Comparison of ENCODE assay signal across 7 cellular contexts in genomic region chr1:37532418-37533156, GRCh38. TPM values are rescaled to one million over a fixed set of nuclear protein-coding genes. Genes with fewer than 3 reads are reported as not detected.
A peak's percentile ranks its signal among the peaks of the same experiment; 100 is the strongest.
DNase-seq lines count a peak whose midpoint lies in the region; ATAC-seq, FAIRE-seq and TF ChIP-seq lines count a peak whose summit lies in the region.
"Not testable (repeated sequence)": the region's sequence is repeated elsewhere in the genome, so short reads cannot be mapped to it uniquely, and the experiment has no call there.
"Had no signal": no experiment of that assay in that cellular context is flagged by ENCODE, and none has a peak within 500 bp of the region (broad histone marks: within the 10 kb centered on the region; RNA-seq: fewer than 3 reads in every experiment).

No MANE protein-coding gene starts in this region.

- intact Hi-C loops in K562 (cut with micrococcal nuclease); right lobe of liver (cut with DNase I): not testable (repeated sequence)

- TF ChIP-seq POLR2A in K562 (conservative IDR thresholded peaks at IDR 0.05); right lobe of liver (IDR thresholded peaks at IDR 0.05): not testable (repeated sequence)

- CTCF ChIA-PET in K562 (lab: Yijun Ruan, JAX; ENCODE audit: low intra/inter-chr PET ratio), result not testable (repeated sequence)

- H3K79me2 ChIP-seq in K562 (ENCODE audit: control insufficient read depth, insufficient read depth, low read length), result not testable (repeated sequence)

- H4K20me1 ChIP-seq in K562 (replicated peaks; ENCODE audit: control insufficient read depth, insufficient read depth, low read length), result not testable (repeated sequence)

- H3K36me3 Mint-ChIP-seq in T-helper 17 cell (ENCODE audit: low read depth), result not testable (repeated sequence)
- peaks cover 27% of the 10 kb centered on the region for H3K36me3 Mint-ChIP-seq in effector memory CD8-positive, alpha-beta T cell (ENCODE audit: insufficient read depth)

- not testable (repeated sequence) for H3K4me3 ChIP-seq in K562, right lobe of liver

- ATAC-seq in T-helper 17 cell; effector memory CD8-positive, alpha-beta T cell (replicated peaks): not testable (repeated sequence)
- ATAC-seq in K562 (peak; percentile 57), left lobe of liver (peak; percentile 62), right lobe of liver (peak; percentile 21 to 65 (median 53))

- H3K4me1 Mint-ChIP-seq in T-helper 17 cell; effector memory CD8-positive, alpha-beta T cell (ENCODE audit: low read depth in 2 of 2): not testable (repeated sequence)

- TF ChIP-seq EP300 in K562 (IDR thresholded peaks at IDR 0.05; ENCODE audit: low read length), result not testable (repeated sequence)

- not testable (repeated sequence) for H3K9me3 Mint-ChIP-seq in effector memory CD8-positive, alpha-beta T cell

- not testable (repeated sequence) for TF ChIP-seq CTCF in C4-2B (conservative IDR thresholded peaks at IDR 0.05); K562 (IDR thresholded peaks at IDR 0.05 in 2 of 3, conservative IDR thresholded peaks at IDR 0.05 in 1 of 3; ENCODE audit: insufficient read depth in 2 of 3, low read depth in 1 of 3, low read length in 3 of 3); right lobe of liver (IDR thresholded peaks at IDR 0.05)

- DNase-seq in T-helper 17 cell; K562 (ENCODE audit: extremely low read depth in 1 of 4, low spot score in 3 of 4); effector memory CD8-positive, alpha-beta T cell: not testable (repeated sequence)
- DNase-seq in left lobe of liver (ENCODE audit: low spot score) (peak; percentile 48), right lobe of liver (peak; percentile 28 to 61 (median 31))

- WGBS in K562 (ENCODE audit: insufficient coverage, low coverage, missing lambda C conversion rate), result 63% methylated on average over 4 of the region's 4 CpGs
- WGBS in right lobe of liver (ENCODE audit: insufficient coverage, low coverage, low lambda C conversion rate, missing lambda C conversion rate), result 66% methylated on average over 4 of the region's 4 CpGs

- not testable (repeated sequence) for H3K4me2 ChIP-seq in K562 (ENCODE audit: insufficient read depth, low read length)

- in situ Hi-C loops in K562 (cut with MboI), result not testable (repeated sequence)

- not testable (repeated sequence) for TF ChIP-seq RAD21 in K562 (CRISPR knock-in tag; conservative IDR thresholded peaks at IDR 0.05 in 1 of 2, IDR thresholded peaks at IDR 0.05 in 1 of 2)

- not testable (repeated sequence) for H3K27me3 Mint-ChIP-seq in T-helper 17 cell; effector memory CD8-positive, alpha-beta T cell

- not testable (repeated sequence) for H3K4me3 Mint-ChIP-seq in T-helper 17 cell; effector memory CD8-positive, alpha-beta T cell

- H3K27ac ChIP-seq in C4-2B (peak overlapping the region; percentile 71; the same call in 1 of the 2 replicates), right lobe of liver (peak overlapping the region; percentile 70 to 97 (median 93))
- not testable (repeated sequence) for H3K27ac ChIP-seq in K562 (ENCODE audit: extremely low read depth, low read depth, low read length)

- H3K27ac Mint-ChIP-seq in T-helper 17 cell, result peak overlapping the region; percentile 60
- H3K27ac Mint-ChIP-seq in effector memory CD8-positive, alpha-beta T cell, result peak overlapping the region; percentile 25 to 67

- H3K9me3 ChIP-seq in T-helper 17 cell (ENCODE audit: control insufficient read depth, low read length, poor library complexity, severe bottlenecking); K562 (replicated peaks; ENCODE audit: control insufficient read depth, insufficient read depth, low read depth, low read length); right lobe of liver: not testable (repeated sequence)

- not testable (repeated sequence) for BruUV-seq in K562 (replicated peaks; lab: Mats Ljungman, UMichigan)

- H2AFZ ChIP-seq in K562 (ENCODE audit: low read depth, low read length), result not testable (repeated sequence)

- H3K9me1 ChIP-seq in K562 (ENCODE audit: control insufficient read depth, insufficient read depth, low read length), result not testable (repeated sequence)

- not testable (repeated sequence) for H3K9ac ChIP-seq in K562 (ENCODE audit: insufficient read depth in 1 of 2, low read depth in 2 of 2, low read length in 2 of 2)

- not testable (repeated sequence) for FAIRE-seq in K562 (lab: Jason Lieb, UNC)

- not testable (repeated sequence) for H3K27me3 ChIP-seq in K562 (ENCODE audit: control insufficient read depth in 2 of 2, insufficient read depth in 2 of 2, low read length in 2 of 2); right lobe of liver

- not testable (repeated sequence) for H3K4me1 ChIP-seq in K562 (replicated peaks in 1 of 2; ENCODE audit: control insufficient read depth in 2 of 2, insufficient read depth in 2 of 2, low read length in 2 of 2)
- H3K4me1 ChIP-seq in right lobe of liver, result peaks cover 0 to 49% (median 10%) of the 10 kb centered on the region in 4 donors

- peaks cover 27% of the 10 kb centered on the region for H3K36me3 ChIP-seq in K562 (ENCODE audit: control insufficient read depth, insufficient read depth, low read length)
- H3K36me3 ChIP-seq in right lobe of liver, result not testable (repeated sequence)

- POLR2A ChIA-PET in K562 (lab: Yijun Ruan, JAX), result interaction anchor here (0.7 to 1.2 kb wide), 3 partner anchors 11 to 18 kb away, joined by 3 to 4 read pairs (median 4); no protein-coding TSS in a partner anchor

RNA-seq across cellular contexts. Expression of gene MEAF6, which starts 18.0 kb away (rescaled TPM):
- total RNA-seq in T-helper 17 cell (10 to 100 TPM; 54.7 to 58.0 TPM), K562 (2014; rRNA removed) (111 and 137 TPM in 2 replicates), K562 (2014; rRNA removed; fragmentation: Illumina TruSeq; extraction: Trizol) (95.0 and 113 TPM in 2 replicates), K562 (2015; rRNA removed; fragmentation: Illumina TruSeq; extraction: Trizol) (89.2 and 92.3 TPM in 2 replicates), K562 (2021) (86.4 and 93.8 TPM in 2 replicates), left lobe of liver (16.0 TPM), right lobe of liver (10 to 100 TPM; 12.9 to 55.9 (median 32.8) TPM)
- 74.7 and 79.0 TPM in 2 replicates for total RNA-seq in K562 (2011; cell fraction: chromatin; rRNA removed; ENCODE audit: low replicate concordance)
- 41.5 and 45.5 TPM in 2 replicates for total RNA-seq in K562 (2011; cell fraction: nucleolus; rRNA removed)
- total RNA-seq in K562 (2011; cell fraction: nucleoplasm; rRNA removed), result 60.9 and 81.0 TPM in 2 replicates
- polyA plus RNA-seq in K562 (2011; rRNA removed) (70.0 and 77.3 TPM in 2 replicates), K562 (2014; fragmentation: Illumina TruSeq; extraction: Trizol) (118 and 151 TPM in 2 replicates), K562 (2014; fragmentation: Nextera tagmentation; extraction: Ambion mirVana) (10 to 100 TPM; 55.0 to 66.3 TPM), K562 (2014; rRNA removed) (109 and 110 TPM in 2 replicates)
- polyA plus RNA-seq in K562 (2011; cell fraction: cytosol; rRNA removed), result 37.7 and 68.5 TPM in 2 replicates
- 50.0 and 63.0 TPM in 2 replicates for polyA plus RNA-seq in K562 (2011; cell fraction: nucleus; rRNA removed)
- polyA plus RNA-seq in K562 (2012), result 67.6 and 77.9 TPM in 2 replicates
- polyA minus RNA-seq in K562 (2011; rRNA and poly(A)+ RNA removed), result 36.0 and 44.0 TPM in 2 replicates
- polyA minus RNA-seq in K562 (2011; cell fraction: cytosol; rRNA and poly(A)+ RNA removed), result 20.2 and 28.3 TPM in 2 replicates
- 30.8 and 52.4 TPM in 2 replicates for polyA minus RNA-seq in K562 (2011; cell fraction: nucleus; rRNA and poly(A)+ RNA removed)

RNA-seq across cellular contexts. Expression of gene SNIP1, which starts 21.5 kb away (rescaled TPM):
- total RNA-seq in T-helper 17 cell (10 to 100 TPM; 51.1 to 58.5 TPM), K562 (2014; rRNA removed) (25.7 and 25.9 TPM in 2 replicates), K562 (2014; rRNA removed; fragmentation: Illumina TruSeq; extraction: Trizol) (12.9 and 15.2 TPM in 2 replicates), K562 (2015; rRNA removed; fragmentation: Illumina TruSeq; extraction: Trizol) (15.3 and 16.6 TPM in 2 replicates), K562 (2021) (23.7 and 25.8 TPM in 2 replicates), left lobe of liver (6.9 TPM), right lobe of liver (10 to 100 TPM in 2 of 6 experiments, 1 to 10 TPM in 4; 6.2 to 10.6 (median 8.8) TPM)
- total RNA-seq in K562 (2011; cell fraction: chromatin; rRNA removed; ENCODE audit: low replicate concordance), result 51.3 and 57.9 TPM in 2 replicates
- 47.7 and 48.7 TPM in 2 replicates for total RNA-seq in K562 (2011; cell fraction: nucleolus; rRNA removed)
- 49.1 and 51.2 TPM in 2 replicates for total RNA-seq in K562 (2011; cell fraction: nucleoplasm; rRNA removed)
- polyA plus RNA-seq in K562 (2011; rRNA removed) (12.0 and 13.7 TPM in 2 replicates), K562 (2014; fragmentation: Illumina TruSeq; extraction: Trizol) (11.9 and 14.6 TPM in 2 replicates), K562 (2014; fragmentation: Nextera tagmentation; extraction: Ambion mirVana) (1 to 10 TPM; 2.9 TPM), K562 (2014; rRNA removed) (11.5 and 15.4 TPM in 2 replicates)
- polyA plus RNA-seq in K562 (2011; cell fraction: cytosol; rRNA removed), result 6.4 and 13.1 TPM in 2 replicates
- 14.2 and 17.2 TPM in 2 replicates for polyA plus RNA-seq in K562 (2011; cell fraction: nucleus; rRNA removed)
- 6.4 and 8.7 TPM in 2 replicates for polyA plus RNA-seq in K562 (2012)
- 20.7 and 23.2 TPM in 2 replicates for polyA minus RNA-seq in K562 (2011; rRNA and poly(A)+ RNA removed)
- 11.4 and 12.1 TPM in 2 replicates for polyA minus RNA-seq in K562 (2011; cell fraction: cytosol; rRNA and poly(A)+ RNA removed)
- polyA minus RNA-seq in K562 (2011; cell fraction: nucleus; rRNA and poly(A)+ RNA removed), result 24.5 and 45.4 TPM in 2 replicates

RNA-seq across cellular contexts. Expression of gene DNALI1, which starts 24.2 kb away (rescaled TPM):
- total RNA-seq in T-helper 17 cell, result not detected
- total RNA-seq in K562 (2011; cell fraction: chromatin; rRNA removed; ENCODE audit: low replicate concordance), result 0.99 and 3.3 TPM in 2 replicates
- total RNA-seq in K562 (2011; cell fraction: nucleolus; rRNA removed), result 1.7 and 2.8 TPM in 2 replicates
- total RNA-seq in K562 (2011; cell fraction: nucleoplasm; rRNA removed), result 1.6 and 3.2 TPM in 2 replicates
- total RNA-seq in K562 (2014; rRNA removed), result 0.78 and 1.0 TPM in 2 replicates
- total RNA-seq in K562 (2014; rRNA removed; fragmentation: Illumina TruSeq; extraction: Trizol), result 0.87 and 1.1 TPM in 2 replicates
- 0.72 and 1.2 TPM in 2 replicates for total RNA-seq in K562 (2015; rRNA removed; fragmentation: Illumina TruSeq; extraction: Trizol)
- 0.89 and 2.2 TPM in 2 replicates for total RNA-seq in K562 (2021)
- polyA plus RNA-seq in K562 (2011; rRNA removed), result 1.0 and 1.2 TPM in 2 replicates
- 0.91 and 1.5 TPM in 2 replicates for polyA plus RNA-seq in K562 (2011; cell fraction: cytosol; rRNA removed)
- 4.1 and 9.0 TPM in 2 replicates for polyA plus RNA-seq in K562 (2011; cell fraction: nucleus; rRNA removed)
- 2.0 and 4.5 TPM in 2 replicates for polyA plus RNA-seq in K562 (2012)
- polyA plus RNA-seq in K562 (2014; fragmentation: Illumina TruSeq; extraction: Trizol), result 1.3 and 1.7 TPM in 2 replicates
- polyA plus RNA-seq in K562 (2014; fragmentation: Nextera tagmentation; extraction: Ambion mirVana), result 1 to 10 TPM in 1 of 2 experiments, under 1 TPM in 1; 0.87 to 2.0 TPM
- 1.5 and 5.6 TPM in 2 replicates for polyA plus RNA-seq in K562 (2014; rRNA removed)
- 0.48 and 0.84 TPM in 2 replicates for polyA minus RNA-seq in K562 (2011; rRNA and poly(A)+ RNA removed)
- polyA minus RNA-seq in K562 (2011; cell fraction: cytosol; rRNA and poly(A)+ RNA removed), result 0.38 and 2.1 TPM in 2 replicates
- polyA minus RNA-seq in K562 (2011; cell fraction: nucleus; rRNA and poly(A)+ RNA removed), result 1.4 and 2.0 TPM in 2 replicates
- 6.8 TPM for total RNA-seq in left lobe of liver
- total RNA-seq in right lobe of liver, result 10 to 100 TPM in 1 of 6 experiments, 1 to 10 TPM in 5; 4.1 to 13.6 (median 7.3) TPM
- total RNA-seq: CD8-positive, alpha-beta T cell had no signal

RNA-seq across cellular contexts. Expression of gene ZC3H12A, which starts 58.2 kb away (rescaled TPM):
- total RNA-seq in T-helper 17 cell (100 to 1,000 TPM; 166 to 170 TPM), K562 (2014; rRNA removed) (9.3 and 9.4 TPM in 2 replicates), K562 (2014; rRNA removed; fragmentation: Illumina TruSeq; extraction: Trizol) (1.2 and 1.7 TPM in 2 replicates), K562 (2015; rRNA removed; fragmentation: Illumina TruSeq; extraction: Trizol) (6.7 and 7.1 TPM in 2 replicates), K562 (2021) (9.4 and 11.4 TPM in 2 replicates), left lobe of liver (3.0 TPM), right lobe of liver (10 to 100 TPM in 3 of 6 experiments, 1 to 10 TPM in 3; 2.7 to 21.9 (median 8.3) TPM)
- 19.0 and 54.2 TPM in 2 replicates for total RNA-seq in K562 (2011; cell fraction: chromatin; rRNA removed; ENCODE audit: low replicate concordance)
- 40.7 and 45.7 TPM in 2 replicates for total RNA-seq in K562 (2011; cell fraction: nucleolus; rRNA removed)
- 23.7 and 24.1 TPM in 2 replicates for total RNA-seq in K562 (2011; cell fraction: nucleoplasm; rRNA removed)
- polyA plus RNA-seq in K562 (2011; rRNA removed) (7.0 and 8.6 TPM in 2 replicates), K562 (2014; fragmentation: Illumina TruSeq; extraction: Trizol) (4.9 and 6.5 TPM in 2 replicates), K562 (2014; fragmentation: Nextera tagmentation; extraction: Ambion mirVana) (under 1 TPM; 0.14 to 0.22 TPM), K562 (2014; rRNA removed) (9.1 and 11.1 TPM in 2 replicates)
- 8.3 and 15.3 TPM in 2 replicates for polyA plus RNA-seq in K562 (2011; cell fraction: cytosol; rRNA removed)
- 27.9 and 51.1 TPM in 2 replicates for polyA plus RNA-seq in K562 (2011; cell fraction: nucleus; rRNA removed)
- polyA plus RNA-seq in K562 (2012), result 6.1 and 10.9 TPM in 2 replicates
- polyA minus RNA-seq in K562 (2011; rRNA and poly(A)+ RNA removed), result 4.5 and 9.7 TPM in 2 replicates
- 9.2 and 11.9 TPM in 2 replicates for polyA minus RNA-seq in K562 (2011; cell fraction: cytosol; rRNA and poly(A)+ RNA removed)
- polyA minus RNA-seq in K562 (2011; cell fraction: nucleus; rRNA and poly(A)+ RNA removed), result 23.2 and 24.4 TPM in 2 replicates
